ENCODE assay signal across 9 cellular contexts in genomic region chr22:21816787-21817496, GRCh38. TPM values are rescaled to one million over a fixed set of nuclear protein-coding genes. Genes with fewer than 3 reads are reported as not detected.
A peak's percentile ranks its signal among the peaks of the same experiment; 100 is the strongest.
DNase-seq lines count a peak whose midpoint lies in the region; TF ChIP-seq lines count a peak whose summit lies in the region.
"Had no signal": no experiment of that assay in that cellular context is flagged by ENCODE, and none has a peak within 500 bp of the region (broad histone marks: within the 10 kb centered on the region; RNA-seq: fewer than 3 reads in every experiment).

No MANE protein-coding gene starts in this region.

- no peak overlapping the region for H4K12ac ChIP-seq in trophoblast cell (ENCODE audit: low read depth, low read length)

- H3K79me1 ChIP-seq in trophoblast cell (ENCODE audit: low read length), result no peaks in the 10 kb centered on the region

- no peak overlapping the region for H2BK5ac ChIP-seq in trophoblast cell (ENCODE audit: low read depth, low read length, poor library complexity)

- no peak for TF ChIP-seq CTCF in KMS-11 (conservative IDR thresholded peaks at IDR 0.05; ENCODE audit: low read depth, low read length)
- TF ChIP-seq CTCF in WERI-Rb-1 (IDR thresholded peaks at IDR 0.05; ENCODE audit: low read depth, low read length), result no peak

- DNase-seq in NCI-H146 (lab: John Stamatoyannopoulos, UW), result peak; percentile 39
- DNase-seq in NCI-H146 treated with DMSO at 0.1 percent for 48 hours (lab: John Stamatoyannopoulos, UW; ENCODE audit: unreplicated experiment), result no peak
- DNase-seq in activated CD4-positive, alpha-beta T cell treated with anti-CD3 and anti-CD28 coated beads, Interleukin-2, amount 10 ng/mL, durations not matched to agents 7 days and 5 days, result peak; percentile 61
- peak; percentile 96 for DNase-seq in fibroblast of peridontal ligament (ENCODE audit: extremely low read depth)
- peak; percentile 11 to 66 for DNase-seq in trophoblast cell
- DNase-seq in cerebellum (ENCODE audit: low spot score), result no peak
- no peak for DNase-seq in WERI-Rb-1

- no peak overlapping the region for H2AK5ac ChIP-seq in trophoblast cell (ENCODE audit: low read length)

- H3K18ac ChIP-seq in trophoblast cell (ENCODE audit: low read length), result no peak overlapping the region

- H3K27ac ChIP-seq in KMS-11, result 0 out of 2 replicates have a peak overlapping the region, but pooled peaks have one; percentile 12
- H3K27ac ChIP-seq in trophoblast cell (ENCODE audit: low read depth, low read length), result no peak overlapping the region
- H3K27ac ChIP-seq in WERI-Rb-1, result no peak overlapping the region
- H3K27ac ChIP-seq: cardiac muscle cell had no signal

- H3K79me2 ChIP-seq in KMS-11 (ENCODE audit: insufficient read depth, low read depth), result peaks cover 35% of the 10 kb centered on the region
- peaks cover 2% of the 10 kb centered on the region for H3K79me2 ChIP-seq in trophoblast cell (ENCODE audit: control insufficient read depth, insufficient read depth, low read length, poor library complexity)

- no peak overlapping the region for H2BK120ac ChIP-seq in trophoblast cell (ENCODE audit: insufficient read depth, low read length, poor library complexity)

- H3K4me1 Mint-ChIP-seq in activated CD4-positive, alpha-beta T cell treated with anti-CD3 and anti-CD28 coated beads, Interleukin-2, amount 10 ng/mL, durations not matched to agents 7 days and 5 days, result peaks cover 51% of the 10 kb centered on the region

- H3K4me2 ChIP-seq in KMS-11 (no peak overlapping the region), trophoblast cell (ENCODE audit: low read length) (no peak overlapping the region)

- peak overlapping the region; percentile 79 for H3K27ac Mint-ChIP-seq in activated CD4-positive, alpha-beta T cell treated with anti-CD3 and anti-CD28 coated beads, Interleukin-2, amount 10 ng/mL, durations not matched to agents 7 days and 5 days

- peaks cover 12% of the 10 kb centered on the region for H3K4me1 ChIP-seq in KMS-11 (ENCODE audit: low read depth, poor library complexity, severe bottlenecking)
- peaks cover 0 to 6% of the 10 kb centered on the region in 2 experiments for H3K4me1 ChIP-seq in trophoblast cell (ENCODE audit: control insufficient read depth in 1 of 2, insufficient read depth in 2 of 2, low read length in 2 of 2)

- no peaks in the 10 kb centered on the region for H3K27me3 Mint-ChIP-seq in activated CD4-positive, alpha-beta T cell treated with anti-CD3 and anti-CD28 coated beads, Interleukin-2, amount 10 ng/mL, durations not matched to agents 7 days and 5 days

- no peak overlapping the region for H4K91ac ChIP-seq in trophoblast cell (ENCODE audit: low read depth, low read length)

- no peak overlapping the region for H3K4me3 ChIP-seq in KMS-11 (IDR thresholded peaks at IDR 0.05; ENCODE audit: insufficient read depth, low read depth, low read length)
- no peak overlapping the region for H3K4me3 ChIP-seq in trophoblast cell (ENCODE audit: low read depth, low read length)
- H3K4me3 ChIP-seq in WERI-Rb-1 (ENCODE audit: low read depth, low read length), result no peak overlapping the region
- H3K4me3 ChIP-seq: cardiac muscle cell had no signal

- H3K9ac ChIP-seq in KMS-11 (no peak overlapping the region), trophoblast cell (ENCODE audit: low read length) (no peak overlapping the region)

- CTCF ChIA-PET in activated CD4-positive, alpha-beta T cell treated with anti-CD3 and anti-CD28 coated beads, Interleukin-2, amount 10 ng/mL, durations not matched to agents 7 days and 5 days (lab: Charles Lee), result interaction anchor here (1.0 to 1.2 kb wide), 4 partner anchors 9 to 136 kb away, joined by 3 to 5 read pairs (median 3); partner anchors contain the start of gene PPM1F

- H3K27me3 ChIP-seq in KMS-11 (ENCODE audit: insufficient read depth, low read depth) (no peaks in the 10 kb centered on the region), trophoblast cell (ENCODE audit: insufficient read depth, low read length) (no peaks in the 10 kb centered on the region), WERI-Rb-1 (ENCODE audit: insufficient read depth, low read depth, severe bottlenecking) (no peaks in the 10 kb centered on the region)
- H3K27me3 ChIP-seq: cardiac muscle cell had no signal

- H3K9me3 ChIP-seq in trophoblast cell (ENCODE audit: insufficient read depth, low read depth, low read length), result no peaks in the 10 kb centered on the region
- H3K9me3 ChIP-seq in WERI-Rb-1 (ENCODE audit: severe bottlenecking), result no peaks in the 10 kb centered on the region

- no peak overlapping the region for H3K4ac ChIP-seq in trophoblast cell (ENCODE audit: low read depth, low read length)

- no peaks in the 10 kb centered on the region for H3K9me3 Mint-ChIP-seq in activated CD4-positive, alpha-beta T cell treated with anti-CD3 and anti-CD28 coated beads, Interleukin-2, amount 10 ng/mL, durations not matched to agents 7 days and 5 days

- H3K36me3 Mint-ChIP-seq in activated CD4-positive, alpha-beta T cell treated with anti-CD3 and anti-CD28 coated beads, Interleukin-2, amount 10 ng/mL, durations not matched to agents 7 days and 5 days (ENCODE audit: low read depth), result peaks cover 17% of the 10 kb centered on the region

- H2AFZ ChIP-seq in KMS-11 (ENCODE audit: low read depth), result no peak overlapping the region
- no peak overlapping the region for H2AFZ ChIP-seq in trophoblast cell (ENCODE audit: insufficient read depth, low read length, poor library complexity)

- no peak overlapping the region for H3K14ac ChIP-seq in trophoblast cell (ENCODE audit: low read length)

- H3K23ac ChIP-seq in trophoblast cell (ENCODE audit: low read length), result no peak overlapping the region

- peak overlapping the region; percentile 28 for H3K4me3 Mint-ChIP-seq in activated CD4-positive, alpha-beta T cell treated with anti-CD3 and anti-CD28 coated beads, Interleukin-2, amount 10 ng/mL, durations not matched to agents 7 days and 5 days

- H4K20me1 ChIP-seq in KMS-11 (ENCODE audit: insufficient read depth), result no peaks in the 10 kb centered on the region

- no CpG with 5 or more reads among the region's 10 CpGs for WGBS in trophoblast cell (ENCODE audit: extremely low coverage, insufficient coverage, insufficient read length)

- POLR2A ChIA-PET in activated CD4-positive, alpha-beta T cell treated with anti-CD3 and anti-CD28 coated beads, Interleukin-2, amount 10 ng/mL, durations not matched to agents 7 days and 5 days (lab: Charles Lee), result interaction anchor here (0.6 to 0.7 kb wide), 2 partner anchors 297 to 428 kb away, joined by 3 to 10 read pairs; no protein-coding TSS in a partner anchor

- no peak overlapping the region for H2BK12ac ChIP-seq in trophoblast cell (ENCODE audit: low read length)

- H4K8ac ChIP-seq in trophoblast cell (ENCODE audit: low read depth, low read length), result no peak overlapping the region

- H3K36me3 ChIP-seq in KMS-11 (ENCODE audit: insufficient read depth) (no peaks in the 10 kb centered on the region; the same call in 1 of the 2 replicates), trophoblast cell (ENCODE audit: control insufficient read depth in 1 of 2, insufficient read depth in 2 of 2, low read length in 2 of 2) (no peaks in the 10 kb centered on the region), WERI-Rb-1 (peaks cover 3% of the 10 kb centered on the region)
- H3K36me3 ChIP-seq: cardiac muscle cell had no signal

RNA-seq across cellular contexts. Expression of gene MAPK1, which starts 50.5 kb away (rescaled TPM):
- total RNA-seq in activated CD4-positive, alpha-beta T cell treated with anti-CD3 and anti-CD28 coated beads, Interleukin-2, amount 10 ng/mL, durations not matched to agents 7 days and 5 days, result 100 to 1,000 TPM; 123 to 139 TPM
- polyA plus RNA-seq in trophoblast cell (2013), result 42.9 and 43.3 TPM in 2 replicates
- total RNA-seq in cerebellum, result 59.7 TPM

Comparison
In these comparisons a context has a peak if more than half of its experiments do, and no peak if none do; other contexts are left out.
1. DNase-seq: peak in NCI-H146 (single experiment), activated CD4-positive, alpha-beta T cell treated with anti-CD3 and anti-CD28 coated beads, Interleukin-2, amount 10 ng/mL, durations not matched to agents 7 days and 5 days (single experiment), fibroblast of peridontal ligament (single experiment) and trophoblast cell (2 of 2); none in NCI-H146 treated with DMSO at 0.1 percent for 48 hours (single experiment), cerebellum (single experiment) and WERI-Rb-1 (single experiment).